In genomic region chr10:10865303-10865702, GRCh38 we compare ENCODE assay signal across 19 cellular contexts.
DNase-seq lines count a peak whose midpoint lies in the region; ATAC-seq, FAIRE-seq and TF ChIP-seq lines count a peak whose summit lies in the region.
"Had no signal": no experiment of that assay in that cellular context is flagged by ENCODE, and none has a peak within 500 bp of the region (broad histone marks: within the 10 kb centered on the region; RNA-seq: fewer than 3 reads in every experiment).

No MANE protein-coding gene starts in this region.

- no peaks in the 10 kb centered on the region for H3K36me3 ChIP-seq in GM23248 (ENCODE audit: low read depth)
- H3K36me3 ChIP-seq in bronchial epithelial cell (ENCODE audit: control insufficient read depth, insufficient read depth, low read length): no peaks in the 10 kb centered on the region

- DNase-seq in AG09309 (ENCODE audit: low read depth): peak; percentile 42
- DNase-seq in GM23248: peak; percentile 77
- peak; percentile 49 for DNase-seq in bronchial epithelial cell (ENCODE audit: low read depth)
- DNase-seq in iris pigment epithelial cell (ENCODE audit: low read depth): peak; percentile 39
- DNase-seq in endothelial cell (ENCODE audit: low spot score): no peak
- DNase-seq in SHP77 (lab: John Stamatoyannopoulos, UW): no peak
- DNase-seq in CD1c-positive myeloid dendritic cell (ENCODE audit: extremely low spot score): no peak
- DNase-seq: 8988T; Calu3; CD4-positive, CD25-positive, alpha-beta regulatory T cell; GDM1; NCI-H1092; NCI-H2227 treated with DMSO at 0.1 percent for 48 hours; NCI-H526 treated with DMSO at 0.1 percent for 48 hours; OCI-M1 had no signal

- no peak overlapping the region for H3K4me3 Mint-ChIP-seq in endothelial cell (ENCODE audit: unreplicated experiment)
- H3K4me3 Mint-ChIP-seq: CD4-positive, CD25-positive, alpha-beta regulatory T cell had no signal

- H3K9me2 ChIP-seq in GM23248 (ENCODE audit: insufficient read depth): no peaks in the 10 kb centered on the region

- WGBS in GM23248 (ENCODE audit: low coverage in 1 of 2, low lambda C conversion rate in 2 of 2, missing lambda C conversion rate in 2 of 2), 2 experiments: 5 to 6% methylated on average over 3 of the region's 3 CpGs

- no peak for ATAC-seq in HG03039 (IDR thresholded peaks at IDR 0.05; ENCODE audit: unreplicated experiment)
- ATAC-seq: K562 had no signal

- no peaks in the 10 kb centered on the region for H3K9me3 Mint-ChIP-seq in endothelial cell (ENCODE audit: unreplicated experiment)

- H3K9me3 ChIP-seq in GM23248 (ENCODE audit: low read depth): no peaks in the 10 kb centered on the region

- no peaks in the 10 kb centered on the region for H3K27me3 Mint-ChIP-seq in endothelial cell (ENCODE audit: unreplicated experiment)

- no peak for FAIRE-seq in bronchial epithelial cell (lab: Jason Lieb, UNC)
- FAIRE-seq: H54, K562 had no signal

- in situ Hi-C loops in GM23248 (cut with MboI): no loop called here

- no peak overlapping the region for H2AFZ ChIP-seq in GM23248

- no peak overlapping the region for H3K4me2 ChIP-seq in GM23248 (ENCODE audit: unreplicated experiment)

- peak overlapping the region; percentile 38 for H3K27ac ChIP-seq in GM23248
- H3K27ac ChIP-seq: HL-60 had no signal

- no peak for TF ChIP-seq CTCF in AG09309 (IDR thresholded peaks at IDR 0.05; ENCODE audit: control insufficient read depth, insufficient read depth, low read depth, low read length, missing control alignments)
- TF ChIP-seq CTCF in bronchial epithelial cell (IDR thresholded peaks at IDR 0.05; ENCODE audit: insufficient read depth, low read length, severe bottlenecking): no peak
- TF ChIP-seq CTCF in endothelial cell (IDR thresholded peaks at IDR 0.05; ENCODE audit: unreplicated experiment): no peak

- no peaks in the 10 kb centered on the region for H4K20me1 ChIP-seq in GM23248 (ENCODE audit: insufficient read depth)

- H3K27me3 ChIP-seq in GM23248 (replicated peaks; ENCODE audit: insufficient read depth) (no peaks in the 10 kb centered on the region), bronchial epithelial cell (ENCODE audit: control insufficient read depth, insufficient read depth, low read length) (no peaks in the 10 kb centered on the region)

- H3K27ac Mint-ChIP-seq in endothelial cell (ENCODE audit: unreplicated experiment): no peak overlapping the region
- H3K27ac Mint-ChIP-seq: CD4-positive, CD25-positive, alpha-beta regulatory T cell had no signal

- H3K4me3 ChIP-seq in AG09309 (ENCODE audit: control insufficient read depth, low read depth, low read length): no peak overlapping the region
- H3K4me3 ChIP-seq in GM23248: no peak overlapping the region
- no peak overlapping the region for H3K4me3 ChIP-seq in bronchial epithelial cell (ENCODE audit: low read depth, low read length)
- H3K4me3 ChIP-seq: K562 had no signal

- peaks cover 11% of the 10 kb centered on the region; the same call in 1 of the 2 replicates for H3F3A ChIP-seq in GM23248 (ENCODE audit: insufficient read depth)

- H3K79me2 ChIP-seq in GM23248 (ENCODE audit: insufficient read depth): no peaks in the 10 kb centered on the region

- no peak overlapping the region for H3K9ac ChIP-seq in GM23248

- no peaks in the 10 kb centered on the region for H3K4me1 Mint-ChIP-seq in endothelial cell (ENCODE audit: unreplicated experiment)

- H3K4me1 ChIP-seq in GM23248 (ENCODE audit: insufficient read depth): peaks cover 8% of the 10 kb centered on the region

- no peaks in the 10 kb centered on the region for H3K36me3 Mint-ChIP-seq in endothelial cell (ENCODE audit: low read depth, unreplicated experiment)
- H3K36me3 Mint-ChIP-seq: CD4-positive, CD25-positive, alpha-beta regulatory T cell had no signal

Comparison
In these comparisons a context has a peak if more than half of its experiments do, and no peak if none do; other contexts are left out.
1. DNase-seq: peak in AG09309 (single experiment), GM23248 (single experiment), bronchial epithelial cell (single experiment) and iris pigment epithelial cell (single experiment); none in endothelial cell (single experiment), SHP77 (0 of 2) and CD1c-positive myeloid dendritic cell (single experiment).